ENCODE assay signal across 8 cellular contexts in genomic region chr3:148319161-148319915, GRCh38.
A peak's percentile ranks its signal among the peaks of the same experiment; 100 is the strongest.
DNase-seq lines count a peak whose midpoint lies in the region; ATAC-seq and TF ChIP-seq lines count a peak whose summit lies in the region.

No MANE protein-coding gene starts in this region.

- ATAC-seq in activated T-cell treated with anti-CD3 and anti-CD28 coated beads, Interleukin-2, amount 50 U/mL, for 4 hours = peak; percentile 46 to 66
- ATAC-seq in HG02885 (IDR thresholded peaks at IDR 0.05; ENCODE audit: poor library complexity, unreplicated experiment) = peak; percentile 92

- H3K4me3 Mint-ChIP-seq in activated T-cell treated with anti-CD3 and anti-CD28 coated beads, Interleukin-2, amount 50 U/mL, for 4 hours = peak overlapping the region; percentile 5
- H3K4me3 Mint-ChIP-seq in progenitor cell of endocrine pancreas (ENCODE audit: low read depth) = no peak overlapping the region

- no peak overlapping the region for H3K4me3 ChIP-seq in H7 (ENCODE audit: insufficient read depth, low read depth, low read length)

- H3K36me3 ChIP-seq in H7 (replicated peaks; ENCODE audit: control insufficient read depth, insufficient read depth, low read length) = no peaks in the 10 kb centered on the region

- no peaks in the 10 kb centered on the region for H3K27me3 ChIP-seq in H7 (ENCODE audit: control insufficient read depth, insufficient read depth, low read length)

- DNase-seq in activated T-cell treated with anti-CD3 and anti-CD28 coated beads, Interleukin-2, amount 50 U/mL, for 4 hours = no peak
- no peak for DNase-seq in activated T-cell treated with anti-CD3 and anti-CD28 coated beads, Interleukin-2, amount 50 U/mL, for 1 hour
- DNase-seq in OCI-M1 (lab: John Stamatoyannopoulos, UW) (peak; percentile 83), inferior parietal cortex (ENCODE audit: extremely low spot score) (peak; percentile 8), HuH-7.5 (ENCODE audit: low spot score) (no peak), progenitor cell of endocrine pancreas (ENCODE audit: low spot score, unreplicated experiment) (no peak), H7 (no peak)

- no peaks in the 10 kb centered on the region for H3K27me3 Mint-ChIP-seq in activated T-cell treated with anti-CD3 and anti-CD28 coated beads, Interleukin-2, amount 50 U/mL, for 4 hours (ENCODE audit: low read depth)
- no peaks in the 10 kb centered on the region for H3K27me3 Mint-ChIP-seq in progenitor cell of endocrine pancreas

- peaks cover 4% of the 10 kb centered on the region for H3K9me3 Mint-ChIP-seq in activated T-cell treated with anti-CD3 and anti-CD28 coated beads, Interleukin-2, amount 50 U/mL, for 4 hours
- peaks cover 8% of the 10 kb centered on the region for H3K9me3 Mint-ChIP-seq in progenitor cell of endocrine pancreas (ENCODE audit: low read depth)

- TF ChIP-seq CTCF in progenitor cell of endocrine pancreas (IDR thresholded peaks at IDR 0.05; ENCODE audit: unreplicated experiment) = no peak

- H3K27ac Mint-ChIP-seq in progenitor cell of endocrine pancreas = no peak overlapping the region

- H3K4me1 Mint-ChIP-seq in activated T-cell treated with anti-CD3 and anti-CD28 coated beads, Interleukin-2, amount 50 U/mL, for 4 hours (ENCODE audit: low read depth) = peaks cover 4% of the 10 kb centered on the region
- H3K4me1 Mint-ChIP-seq in progenitor cell of endocrine pancreas (ENCODE audit: low read depth) = peaks cover 1% of the 10 kb centered on the region

- no peaks in the 10 kb centered on the region for H3K36me3 Mint-ChIP-seq in activated T-cell treated with anti-CD3 and anti-CD28 coated beads, Interleukin-2, amount 50 U/mL, for 4 hours (ENCODE audit: insufficient read depth)
- no peaks in the 10 kb centered on the region for H3K36me3 Mint-ChIP-seq in progenitor cell of endocrine pancreas (ENCODE audit: insufficient read depth)

Comparison
In these comparisons a context has a peak if more than half of its experiments do, and no peak if none do; other contexts are left out.
1. DNase-seq: peak in OCI-M1 (single experiment) and inferior parietal cortex (single experiment); none in activated T-cell treated with anti-CD3 and anti-CD28 coated beads, Interleukin-2, amount 50 U/mL, for 4 hours (single experiment), activated T-cell treated with anti-CD3 and anti-CD28 coated beads, Interleukin-2, amount 50 U/mL, for 1 hour (single experiment), HuH-7.5 (single experiment), progenitor cell of endocrine pancreas (single experiment) and H7 (single experiment).